Comparison of ENCODE assay signal across 7 cellular contexts in genomic region chr13:41652735-41653361, GRCh38.
DNase-seq lines count a peak whose midpoint lies in the region; ATAC-seq and TF ChIP-seq lines count a peak whose summit lies in the region.

No MANE protein-coding gene starts in this region.

- no peaks in the 10 kb centered on the region for H4K20me1 ChIP-seq in DND-41 (ENCODE audit: insufficient read depth, low read length)

- no peaks in the 10 kb centered on the region for H3K27me3 ChIP-seq in DND-41 (ENCODE audit: insufficient read depth, low read length, poor library complexity)

- H3K9me3 ChIP-seq in DND-41 (ENCODE audit: insufficient read depth, low read length, severe bottlenecking): no peaks in the 10 kb centered on the region

- peaks cover 30% of the 10 kb centered on the region for H3K4me1 Mint-ChIP-seq in HFFc6 (ENCODE audit: low read depth)
- peaks cover 13 to 19% (median 18%) of the 10 kb centered on the region in 3 donors for H3K4me1 Mint-ChIP-seq in T-cell

- H3K27ac Mint-ChIP-seq in HFFc6 (no peak overlapping the region), T-cell (no peak overlapping the region)

- no peaks in the 10 kb centered on the region; the same call in 1 of the 2 replicates for H3K27me3 Mint-ChIP-seq in HFFc6 (ENCODE audit: insufficient read depth)
- no peaks in the 10 kb centered on the region for H3K27me3 Mint-ChIP-seq in T-cell

- POLR2A ChIA-PET in T-cell (lab: Charles Lee): interaction anchor here in 1 of 2 donors (0.6 to 1.1 kb wide), 5 partner anchors 9 to 507 kb away, joined by 3 to 7 read pairs (median 3); partner anchors contain the start of gene RGCC

- H3K9me3 Mint-ChIP-seq in HFFc6: no peaks in the 10 kb centered on the region
- no peaks in the 10 kb centered on the region for H3K9me3 Mint-ChIP-seq in T-cell

- H2AFZ ChIP-seq in DND-41 (ENCODE audit: low read depth, low read length): no peak overlapping the region

- H3K36me3 Mint-ChIP-seq in HFFc6 (ENCODE audit: low read depth): no peaks in the 10 kb centered on the region
- no peaks in the 10 kb centered on the region for H3K36me3 Mint-ChIP-seq in T-cell

- no peaks in the 10 kb centered on the region for H3K79me2 ChIP-seq in DND-41 (ENCODE audit: insufficient read depth, low read length)

- H3K4me3 ChIP-seq in DND-41 (ENCODE audit: low read depth in 1 of 2, low read length in 2 of 2) (no peak overlapping the region), epithelial cell of proximal tubule (ENCODE audit: low read depth, low read length) (no peak overlapping the region)

- CTCF ChIA-PET in T-cell (lab: Charles Lee): interaction anchor here (0.6 to 1.5 kb wide), 25 partner anchors 16 to 598 kb away, joined by 3 to 15 read pairs (median 4); no protein-coding TSS in a partner anchor

- DNase-seq in DND-41 (peak; percentile 42), HFFc6 (peak; percentile 62), T-cell (peak in 28 of 34 experiments; percentile 7 to 48 (median 24)), epithelial cell of proximal tubule (ENCODE audit: low read depth) (no peak), non-pigmented ciliary epithelial cell (ENCODE audit: low read depth) (peak; percentile 68)

- H3K27ac ChIP-seq in DND-41 (ENCODE audit: low read length): no peak overlapping the region

- TF ChIP-seq CTCF in DND-41 (IDR thresholded peaks at IDR 0.05; ENCODE audit: borderline replicate concordance, extremely low read depth, low read length, poor library complexity, severe bottlenecking): peak; percentile 61
- peak; percentile 87 for TF ChIP-seq CTCF in HFFc6 (IDR thresholded peaks at IDR 0.05)
- TF ChIP-seq CTCF in epithelial cell of proximal tubule (conservative IDR thresholded peaks at IDR 0.05; ENCODE audit: low read depth, low read length): peak; percentile 67

- H3K4me1 ChIP-seq in DND-41 (ENCODE audit: insufficient read depth, low read length): no peaks in the 10 kb centered on the region

- no peaks in the 10 kb centered on the region for H3K36me3 ChIP-seq in DND-41 (ENCODE audit: insufficient read depth, low read length)

- no peak overlapping the region for H3K9ac ChIP-seq in DND-41 (ENCODE audit: low read depth, low read length)

- no peak for ATAC-seq in DND-41 (ENCODE audit: insufficient read depth, low read depth)
- ATAC-seq in T-cell (replicated peaks in 1 of 4): peak in 2 of 4 experiments; percentile 20 to 50
- no peak for ATAC-seq in HG03520 (IDR thresholded peaks at IDR 0.05; ENCODE audit: unreplicated experiment)
- ATAC-seq in HG03439 (IDR thresholded peaks at IDR 0.05; ENCODE audit: unreplicated experiment): no peak

- no peak overlapping the region for H3K4me2 ChIP-seq in DND-41 (ENCODE audit: insufficient read depth, low read length)

- H3K4me3 Mint-ChIP-seq in HFFc6 (no peak overlapping the region), T-cell (no peak overlapping the region)
